ENCODE assay signal across 23 cellular contexts in the genomic region with DNA sequence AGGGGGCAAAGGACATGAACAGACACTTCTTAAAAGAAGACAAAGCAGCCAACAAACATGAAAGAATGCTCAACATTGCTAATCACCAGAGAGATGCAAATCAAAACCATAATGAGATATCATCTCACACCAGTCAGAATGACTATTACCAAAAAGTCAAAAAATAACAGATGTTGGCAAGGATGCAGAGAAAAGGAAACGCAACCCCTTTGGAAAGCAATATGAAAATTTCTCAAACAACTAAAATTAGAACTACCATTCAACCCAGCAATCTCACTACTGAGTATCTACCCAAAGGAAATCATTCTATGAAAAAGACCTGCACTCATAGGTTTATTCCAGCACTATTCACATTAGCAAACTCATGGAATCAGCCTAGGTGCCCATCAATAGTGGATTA. TPM values are rescaled to one million over a fixed set of nuclear protein-coding genes. Genes with fewer than 3 reads are reported as not detected.
"Had no signal": no experiment of that assay in that cellular context is flagged by ENCODE, and none has a peak within 500 bp of the region (broad histone marks: within the 10 kb centered on the region; RNA-seq: fewer than 3 reads in every experiment).

No MANE protein-coding gene starts in this region.

- H3K4me3 ChIP-seq: breast epithelium, dorsolateral prefrontal cortex, mucosa of descending colon, right atrium auricular region, skin epidermis, uterus had no signal

- DNase-seq: activated B cell treated with CpG ODN at 0.5 μM for 24 hours; activated CD4-positive, alpha-beta T cell treated with anti-CD3 and anti-CD28 coated beads, Interleukin-2, amount 50 U/mL, for 4 hours; activated gamma-delta T cell; activated naive CD8-positive, alpha-beta T cell treated with anti-CD3 and anti-CD28 coated beads, Interleukin-2, amount 10 ng/mL, durations not matched to agents 7 days and 5 days; aorta; dorsolateral prefrontal cortex; foreskin keratinocyte; head of caudate nucleus; mammary epithelial cell; mucosa of descending colon; naive thymus-derived CD8-positive, alpha-beta T cell; nucleus accumbens; stimulated activated CD4-positive, alpha-beta T cell treated with anti-CD3 and anti-CD28 coated beads, Interleukin-4, amount 100 ng/mL, for 4 hours; T-helper 17 cell; uterus had no signal

- H3K27me3 ChIP-seq: breast epithelium, dorsolateral prefrontal cortex, foreskin keratinocyte, right atrium auricular region, uterus had no signal

- ATAC-seq: esophagus mucosa; foreskin keratinocyte; left lobe of liver; mucosa of descending colon; naive thymus-derived CD8-positive, alpha-beta T cell; T-helper 17 cell had no signal

- H3K36me3 ChIP-seq: breast epithelium, uterus had no signal

- FAIRE-seq: endometrium, TTC549 had no signal

- H3K4me3 Mint-ChIP-seq: activated B cell treated with CpG ODN at 0.5 μM for 24 hours; activated naive CD8-positive, alpha-beta T cell treated with anti-CD3 and anti-CD28 coated beads, Interleukin-2, amount 10 ng/mL, durations not matched to agents 7 days and 5 days; naive thymus-derived CD8-positive, alpha-beta T cell; T-helper 17 cell had no signal

- H3K4me1 ChIP-seq: breast epithelium, right atrium auricular region, uterus had no signal

- H3K9me3 ChIP-seq: breast epithelium, mucosa of descending colon, right atrium auricular region, uterus had no signal

- H3K27ac ChIP-seq: breast epithelium, dorsolateral prefrontal cortex, foreskin keratinocyte, right atrium auricular region, skin epidermis, uterus had no signal

- H3K27me3 Mint-ChIP-seq: activated B cell treated with CpG ODN at 0.5 μM for 24 hours; activated naive CD8-positive, alpha-beta T cell treated with anti-CD3 and anti-CD28 coated beads, Interleukin-2, amount 10 ng/mL, durations not matched to agents 7 days and 5 days; naive thymus-derived CD8-positive, alpha-beta T cell; T-helper 17 cell had no signal

- H3K9me3 Mint-ChIP-seq: activated B cell treated with CpG ODN at 0.5 μM for 24 hours; naive thymus-derived CD8-positive, alpha-beta T cell had no signal

- H3K27ac Mint-ChIP-seq: activated B cell treated with CpG ODN at 0.5 μM for 24 hours; activated naive CD8-positive, alpha-beta T cell treated with anti-CD3 and anti-CD28 coated beads, Interleukin-2, amount 10 ng/mL, durations not matched to agents 7 days and 5 days; naive thymus-derived CD8-positive, alpha-beta T cell; T-helper 17 cell had no signal

RNA-seq across cellular contexts. Expression of a gene that starts 53.2 kb away (rescaled TPM):
- total RNA-seq: activated B cell treated with CpG ODN at 0.5 μM for 24 hours; activated naive CD8-positive, alpha-beta T cell treated with anti-CD3 and anti-CD28 coated beads, Interleukin-2, amount 10 ng/mL, durations not matched to agents 7 days and 5 days; aorta; breast epithelium; dorsolateral prefrontal cortex; foreskin keratinocyte; left lobe of liver; mammary epithelial cell; mucosa of descending colon; naive thymus-derived CD8-positive, alpha-beta T cell; posterior vena cava; right atrium auricular region; uterus had no signal
- polyA plus RNA-seq: aorta; foreskin keratinocyte; mammary epithelial cell; naive thymus-derived CD8-positive, alpha-beta T cell had no signal
